ENCODE assay signal across 18 cellular contexts in the genomic region with DNA sequence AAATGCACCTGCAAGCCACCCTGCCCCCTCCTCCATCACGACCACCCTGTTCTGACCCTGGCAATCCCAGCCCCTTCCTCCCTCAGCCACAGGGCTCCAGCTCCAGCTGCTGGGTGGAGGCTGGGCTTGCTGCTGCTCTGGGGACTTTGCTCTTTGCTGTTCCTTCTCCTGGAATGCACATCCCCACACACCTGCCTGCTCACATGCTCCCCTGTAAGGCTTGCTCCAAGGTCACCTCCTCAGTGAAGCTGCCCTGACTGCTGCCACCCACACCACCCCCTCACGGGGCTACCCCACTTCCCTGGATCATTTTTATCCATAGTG.
DNase-seq lines count a peak whose midpoint lies in the region; TF ChIP-seq lines count a peak whose summit lies in the region.
"Had no signal": no experiment of that assay in that cellular context is flagged by ENCODE, and none has a peak within 500 bp of the region (broad histone marks: within the 10 kb centered on the region; RNA-seq: fewer than 3 reads in every experiment).

No MANE protein-coding gene starts in this region.

- POLR2A ChIA-PET in Caco-2 (lab: Charles Lee): no interaction called here

- H2AFZ ChIP-seq in hepatocyte: no peak overlapping the region

- H3K36me3 ChIP-seq in Caco-2 (ENCODE audit: control insufficient read depth, insufficient read depth, low read length): no peaks in the 10 kb centered on the region
- no peaks in the 10 kb centered on the region for H3K36me3 ChIP-seq in WERI-Rb-1
- H3K36me3 ChIP-seq in hepatocyte (replicated peaks; ENCODE audit: insufficient read depth, low read depth): no peaks in the 10 kb centered on the region
- H3K36me3 ChIP-seq: BLaER1 had no signal

- H3K4me1 Mint-ChIP-seq in Caco-2 (ENCODE audit: low read depth, unreplicated experiment) (peaks cover 40% of the 10 kb centered on the region), osteocyte (ENCODE audit: unreplicated experiment) (no peaks in the 10 kb centered on the region)

- CTCF ChIA-PET in Caco-2 (lab: Charles Lee): no interaction called here

- intact Hi-C loops in Caco-2 (cut with micrococcal nuclease; ENCODE audit: unreplicated experiment): no loop called here

- H3K79me2 ChIP-seq in hepatocyte: no peaks in the 10 kb centered on the region

- in situ Hi-C loops in GM13977 (cut with MboI; ENCODE audit: low pct_unique_long_range_greater_than_20kb, low sequenced_read_pairs, unreplicated experiment): no loop called here

- peak overlapping the region; percentile 49 for H3K4me3 Mint-ChIP-seq in Caco-2 (ENCODE audit: unreplicated experiment)
- H3K4me3 Mint-ChIP-seq in osteocyte (ENCODE audit: unreplicated experiment): no peak overlapping the region
- H3K4me3 Mint-ChIP-seq: CD8-positive, alpha-beta T cell had no signal

- no peak overlapping the region for H3K4me2 ChIP-seq in hepatocyte
- H3K4me2 ChIP-seq: BLaER1 had no signal

- no peaks in the 10 kb centered on the region for H4K20me1 ChIP-seq in hepatocyte (ENCODE audit: insufficient read depth, poor library complexity, severe bottlenecking)
- H4K20me1 ChIP-seq: BLaER1 had no signal

- H3K9me3 ChIP-seq in Caco-2 (no peaks in the 10 kb centered on the region), WERI-Rb-1 (ENCODE audit: severe bottlenecking) (no peaks in the 10 kb centered on the region), hepatocyte (ENCODE audit: low read depth) (no peaks in the 10 kb centered on the region)
- H3K9me3 ChIP-seq: BLaER1 had no signal

- no peaks in the 10 kb centered on the region for H3K9me2 ChIP-seq in hepatocyte (replicated peaks; ENCODE audit: insufficient read depth)

- 35% methylated on average over 2 of the region's 2 CpGs for WGBS in hepatocyte (ENCODE audit: low lambda C conversion rate, missing lambda C conversion rate)

- H3K9me3 Mint-ChIP-seq in Caco-2 (ENCODE audit: unreplicated experiment) (peaks cover 12% of the 10 kb centered on the region), osteocyte (ENCODE audit: unreplicated experiment) (no peaks in the 10 kb centered on the region)

- no TSS peak for BruUV-seq in Caco-2 (replicated peaks; lab: Mats Ljungman, UMichigan)

- TF ChIP-seq CTCF in Caco-2 (IDR thresholded peaks at IDR 0.05; ENCODE audit: insufficient read depth in 1 of 2, low read depth in 1 of 2, low read length in 1 of 2, severe bottlenecking in 1 of 2, unreplicated experiment in 1 of 2) (no peak), WERI-Rb-1 (IDR thresholded peaks at IDR 0.05; ENCODE audit: low read depth, low read length) (no peak), hepatocyte (IDR thresholded peaks at IDR 0.05; ENCODE audit: poor library complexity) (no peak), osteocyte (IDR thresholded peaks at IDR 0.05) (no peak), GM13977 (IDR thresholded peaks at IDR 0.05; ENCODE audit: extremely low read depth, insufficient read depth, missing control alignments) (no peak)

- H3K36me3 Mint-ChIP-seq in Caco-2 (ENCODE audit: insufficient read depth, unreplicated experiment) (peaks cover 16% of the 10 kb centered on the region), osteocyte (ENCODE audit: unreplicated experiment) (peaks cover 1% of the 10 kb centered on the region)
- H3K36me3 Mint-ChIP-seq: CD8-positive, alpha-beta T cell had no signal

- H3K27ac Mint-ChIP-seq in Caco-2 (ENCODE audit: unreplicated experiment) (peak overlapping the region; percentile 97), osteocyte (ENCODE audit: unreplicated experiment) (no peak overlapping the region)
- H3K27ac Mint-ChIP-seq: CD8-positive, alpha-beta T cell had no signal

- H3K27ac ChIP-seq in WERI-Rb-1 (peak overlapping the region; percentile 89), hepatocyte (peak overlapping the region; percentile 87), caudate nucleus (ENCODE audit: low read depth, low read length) (no peak overlapping the region)
- H3K27ac ChIP-seq: BLaER1 had no signal

- H3K4me3 ChIP-seq in Caco-2 (ENCODE audit: low read depth, low read length) (no peak overlapping the region), WERI-Rb-1 (ENCODE audit: low read depth, low read length) (no peak overlapping the region), hepatocyte (no peak overlapping the region)
- H3K4me3 ChIP-seq: BLaER1, GM12878 had no signal

- no peaks in the 10 kb centered on the region for H3K27me3 ChIP-seq in Caco-2 (replicated peaks; ENCODE audit: control insufficient read depth, insufficient read depth, low read length)
- H3K27me3 ChIP-seq in WERI-Rb-1 (ENCODE audit: insufficient read depth, low read depth, severe bottlenecking): no peaks in the 10 kb centered on the region
- H3K27me3 ChIP-seq in hepatocyte: no peaks in the 10 kb centered on the region
- H3K27me3 ChIP-seq: BLaER1 had no signal

- H3K27me3 Mint-ChIP-seq in Caco-2 (ENCODE audit: insufficient read depth, unreplicated experiment): no peaks in the 10 kb centered on the region
- H3K27me3 Mint-ChIP-seq in osteocyte (ENCODE audit: unreplicated experiment): peaks cover 75% of the 10 kb centered on the region

- H3K4me1 ChIP-seq in Caco-2 (peaks cover 72% of the 10 kb centered on the region), hepatocyte (ENCODE audit: insufficient read depth) (peaks cover 25% of the 10 kb centered on the region)

- DNase-seq in Caco-2 (peak; percentile 57 to 78), WERI-Rb-1 (no peak), hepatocyte (ENCODE audit: low spot score) (peak; percentile 37), osteocyte (ENCODE audit: extremely low spot score, unreplicated experiment) (peak; percentile 62), caudate nucleus (lab: John Stamatoyannopoulos, UW) (no peak), GM13977 (ENCODE audit: low spot score) (no peak)
- no peak for DNase-seq in activated CD4-positive, alpha-beta T cell treated with anti-CD3 and anti-CD28 coated beads for 1 hour
- DNase-seq: CD8-positive, alpha-beta T cell; DMS53; EL; KG1; NCI-H1105 treated with DMSO at 0.1 percent for 48 hours; NCI-H1694 treated with DMSO at 0.1 percent for 48 hours; NCI-H2107; NCI-H226; PC-3 had no signal

Comparison
In these comparisons a context has a peak if more than half of its experiments do, and no peak if none do; other contexts are left out.
1. DNase-seq: peak in Caco-2 (2 of 2), hepatocyte (single experiment) and osteocyte (single experiment); none in WERI-Rb-1 (single experiment), caudate nucleus (0 of 61), activated CD4-positive, alpha-beta T cell treated with anti-CD3 and anti-CD28 coated beads for 1 hour (single experiment) and GM13977 (single experiment).